23 cellular contexts compared by ENCODE assay signal in the genomic region with DNA sequence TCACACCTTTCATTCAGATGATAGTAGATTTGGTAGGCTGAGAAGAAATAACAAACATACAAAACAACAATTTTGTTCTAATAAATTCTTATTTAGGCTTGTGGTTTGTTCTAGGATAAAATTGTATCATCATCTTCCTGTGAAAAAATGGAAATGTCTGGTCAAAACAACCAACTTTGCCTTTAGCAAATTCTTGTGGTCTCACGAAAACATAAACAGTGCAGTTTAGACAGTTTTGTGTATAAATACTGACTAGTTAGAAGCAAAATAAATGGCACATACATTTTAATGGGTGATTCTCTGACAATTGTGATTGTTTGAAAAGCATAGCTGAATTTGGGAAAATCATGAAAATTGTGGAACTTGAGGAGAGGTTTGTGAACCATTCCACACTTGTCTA.
"Had no signal": no experiment of that assay in that cellular context is flagged by ENCODE, and none has a peak within 500 bp of the region (broad histone marks: within the 10 kb centered on the region; RNA-seq: fewer than 3 reads in every experiment).

No MANE protein-coding gene starts in this region.

- H3K36me3 ChIP-seq: colonic mucosa, esophagus muscularis mucosa, gastroesophageal sphincter, heart left ventricle, left lung, lower lobe of right lung had no signal

- DNase-seq: cerebellar nuclear complex; colonic mucosa; cortex of kidney; effector CD8-positive, alpha-beta T cell; effector memory CD8-positive, alpha-beta T cell; endodermal cell; foreskin fibroblast; heart left ventricle; hypothalamus; immature natural killer cell; left cardiac atrium; left lung; left ventricle myocardium superior; lower lobe of right lung; mesendoderm; midbrain had no signal

- H3K27ac Mint-ChIP-seq: dendritic cell treated with granulocyte-macrophage colony-stimulating factor and Interleukin-4, amounts not matched to agents 40 ng/mL and 50 ng/mL, for 4 days; effector memory CD8-positive, alpha-beta T cell; endodermal cell; immature natural killer cell had no signal

- H3K4me3 ChIP-seq: colonic mucosa, esophagus muscularis mucosa, gastroesophageal sphincter, heart left ventricle, hepatocyte, left lung, lower lobe of right lung had no signal

- H3K27me3 ChIP-seq: colonic mucosa, esophagus muscularis mucosa, gastroesophageal sphincter, heart left ventricle, hepatocyte, left lung had no signal

- H2AFZ ChIP-seq: hepatocyte had no signal

- FAIRE-seq: endothelial cell of umbilical vein, frontal cortex, keratinocyte had no signal

- H3K9me3 ChIP-seq: colonic mucosa, esophagus muscularis mucosa, gastroesophageal sphincter, heart left ventricle, left lung, lower lobe of right lung had no signal

- H3K4me2 ChIP-seq: hepatocyte had no signal

- H3K36me3 Mint-ChIP-seq: immature natural killer cell had no signal

- H3K4me1 Mint-ChIP-seq: endodermal cell, immature natural killer cell had no signal

- H3K79me2 ChIP-seq: hepatocyte had no signal

- H3K27ac ChIP-seq: colonic mucosa, esophagus muscularis mucosa, gastroesophageal sphincter, heart left ventricle, hepatocyte, left lung, lower lobe of right lung had no signal

- H3K4me3 Mint-ChIP-seq: dendritic cell treated with granulocyte-macrophage colony-stimulating factor and Interleukin-4, amounts not matched to agents 40 ng/mL and 50 ng/mL, for 4 days; effector memory CD8-positive, alpha-beta T cell; endodermal cell; immature natural killer cell had no signal

- H3K4me1 ChIP-seq: colonic mucosa, gastroesophageal sphincter, left lung, lower lobe of right lung had no signal

- H3K27me3 Mint-ChIP-seq: effector memory CD8-positive, alpha-beta T cell had no signal

- ATAC-seq: effector memory CD8-positive, alpha-beta T cell; gastroesophageal sphincter; heart left ventricle; left cardiac atrium; left lung; left ventricle myocardium superior; lower lobe of right lung had no signal

- H3K9me3 Mint-ChIP-seq: dendritic cell treated with granulocyte-macrophage colony-stimulating factor and Interleukin-4, amounts not matched to agents 40 ng/mL and 50 ng/mL, for 4 days; effector memory CD8-positive, alpha-beta T cell; endodermal cell had no signal
